1 cellular context compared by ENCODE assay signal in the genomic region with DNA sequence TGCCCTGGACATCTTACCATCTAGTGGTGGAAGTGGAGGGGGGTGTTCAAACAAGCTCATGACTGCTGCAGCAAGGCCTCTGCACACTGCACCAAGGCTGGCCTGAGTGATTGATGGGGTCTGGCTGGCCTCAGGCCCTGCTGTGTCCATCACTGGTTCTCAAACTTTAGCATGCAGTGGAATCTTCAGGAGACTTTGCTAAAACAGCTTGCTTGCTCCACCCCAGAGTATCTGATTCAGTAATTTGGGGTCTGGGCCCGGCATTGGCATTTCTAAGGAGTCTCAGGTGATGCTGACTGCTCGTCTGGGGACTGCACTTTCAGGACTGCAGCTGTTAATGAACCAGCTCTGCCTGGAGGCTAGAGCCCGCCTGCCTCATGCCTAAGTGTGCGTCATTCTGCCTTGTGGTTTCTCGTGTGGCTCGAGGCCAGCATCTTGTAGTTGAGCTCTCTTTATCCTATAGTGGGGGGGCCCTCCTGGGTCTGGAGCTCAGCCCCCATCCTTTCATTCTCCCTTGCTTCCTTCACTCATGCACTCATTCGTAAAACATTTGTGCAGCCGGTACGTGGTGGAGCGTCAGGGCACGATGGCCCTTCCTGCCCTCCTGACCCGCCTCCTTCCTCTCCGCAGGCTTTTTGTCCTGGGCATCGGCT.
TF ChIP-seq lines count a peak whose summit lies in the region.

No MANE protein-coding gene starts in this region.

TF ChIP-seq in WTC11, 78 proteins besides CTCF, POLR2A, EP300 and RAD21 (continued from another document):
- TF ChIP-seq, protein P1, sequence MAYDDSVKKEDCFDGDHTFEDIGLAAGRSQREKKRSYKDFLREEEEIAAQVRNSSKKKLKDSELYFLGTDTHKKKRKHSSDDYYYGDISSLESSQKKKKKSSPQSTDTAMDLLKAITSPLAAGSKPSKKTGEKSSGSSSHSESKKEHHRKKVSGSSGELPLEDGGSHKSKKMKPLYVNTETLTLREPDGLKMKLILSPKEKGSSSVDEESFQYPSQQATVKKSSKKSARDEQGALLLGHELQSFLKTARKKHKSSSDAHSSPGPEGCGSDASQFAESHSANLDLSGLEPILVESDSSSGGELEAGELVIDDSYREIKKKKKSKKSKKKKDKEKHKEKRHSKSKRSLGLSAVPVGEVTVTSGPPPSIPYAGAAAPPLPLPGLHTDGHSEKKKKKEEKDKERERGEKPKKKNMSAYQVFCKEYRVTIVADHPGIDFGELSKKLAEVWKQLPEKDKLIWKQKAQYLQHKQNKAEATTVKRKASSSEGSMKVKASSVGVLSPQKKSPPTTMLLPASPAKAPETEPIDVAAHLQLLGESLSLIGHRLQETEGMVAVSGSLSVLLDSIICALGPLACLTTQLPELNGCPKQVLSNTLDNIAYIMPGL (CRISPR knock-in tag; IDR thresholded peaks at IDR 0.05): no peak
- TF ChIP-seq NFATC4 (CRISPR knock-in tag; IDR thresholded peaks at IDR 0.05): no peak
- no peak for TF ChIP-seq ESRRA (CRISPR knock-in tag; IDR thresholded peaks at IDR 0.05; ENCODE audit: borderline replicate concordance)
- TF ChIP-seq, protein P2, sequence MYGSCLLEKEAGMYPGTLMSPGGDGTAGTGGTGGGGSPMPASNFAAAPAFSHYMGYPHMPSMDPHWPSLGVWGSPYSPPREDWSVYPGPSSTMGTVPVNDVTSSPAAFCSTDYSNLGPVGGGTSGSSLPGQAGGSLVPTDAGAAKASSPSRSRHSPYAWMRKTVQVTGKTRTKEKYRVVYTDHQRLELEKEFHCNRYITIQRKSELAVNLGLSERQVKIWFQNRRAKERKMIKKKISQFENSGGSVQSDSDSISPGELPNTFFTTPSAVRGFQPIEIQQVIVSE (CRISPR knock-in tag; IDR thresholded peaks at IDR 0.05; ENCODE audit: borderline replicate concordance): no peak
- TF ChIP-seq, protein P3, sequence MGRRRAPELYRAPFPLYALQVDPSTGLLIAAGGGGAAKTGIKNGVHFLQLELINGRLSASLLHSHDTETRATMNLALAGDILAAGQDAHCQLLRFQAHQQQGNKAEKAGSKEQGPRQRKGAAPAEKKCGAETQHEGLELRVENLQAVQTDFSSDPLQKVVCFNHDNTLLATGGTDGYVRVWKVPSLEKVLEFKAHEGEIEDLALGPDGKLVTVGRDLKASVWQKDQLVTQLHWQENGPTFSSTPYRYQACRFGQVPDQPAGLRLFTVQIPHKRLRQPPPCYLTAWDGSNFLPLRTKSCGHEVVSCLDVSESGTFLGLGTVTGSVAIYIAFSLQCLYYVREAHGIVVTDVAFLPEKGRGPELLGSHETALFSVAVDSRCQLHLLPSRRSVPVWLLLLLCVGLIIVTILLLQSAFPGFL (CRISPR knock-in tag; IDR thresholded peaks at IDR 0.05; ENCODE audit: borderline replicate concordance): no peak
- TF ChIP-seq, protein P4, sequence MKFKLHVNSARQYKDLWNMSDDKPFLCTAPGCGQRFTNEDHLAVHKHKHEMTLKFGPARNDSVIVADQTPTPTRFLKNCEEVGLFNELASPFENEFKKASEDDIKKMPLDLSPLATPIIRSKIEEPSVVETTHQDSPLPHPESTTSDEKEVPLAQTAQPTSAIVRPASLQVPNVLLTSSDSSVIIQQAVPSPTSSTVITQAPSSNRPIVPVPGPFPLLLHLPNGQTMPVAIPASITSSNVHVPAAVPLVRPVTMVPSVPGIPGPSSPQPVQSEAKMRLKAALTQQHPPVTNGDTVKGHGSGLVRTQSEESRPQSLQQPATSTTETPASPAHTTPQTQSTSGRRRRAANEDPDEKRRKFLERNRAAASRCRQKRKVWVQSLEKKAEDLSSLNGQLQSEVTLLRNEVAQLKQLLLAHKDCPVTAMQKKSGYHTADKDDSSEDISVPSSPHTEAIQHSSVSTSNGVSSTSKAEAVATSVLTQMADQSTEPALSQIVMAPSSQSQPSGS (CRISPR knock-in tag; IDR thresholded peaks at IDR 0.05; ENCODE audit: borderline replicate concordance, low read depth): no peak
